ENCODE assay signal across 10 cellular contexts in genomic region chr2:42964444-42965081, GRCh38.
DNase-seq lines count a peak whose midpoint lies in the region; ATAC-seq and TF ChIP-seq lines count a peak whose summit lies in the region.
"Had no signal": no experiment of that assay in that cellular context is flagged by ENCODE, and none has a peak within 500 bp of the region (broad histone marks: within the 10 kb centered on the region; RNA-seq: fewer than 3 reads in every experiment).

No MANE protein-coding gene starts in this region.

- H3K4me3 ChIP-seq in BJ (ENCODE audit: low read depth, low read length) = no peak overlapping the region
- H3K4me3 ChIP-seq in fibroblast of mammary gland (ENCODE audit: control insufficient read depth, low read depth, low read length) = no peak overlapping the region
- H3K4me3 ChIP-seq in ovary = no peak overlapping the region

- no peaks in the 10 kb centered on the region for H3K9me3 Mint-ChIP-seq in activated T-cell treated with anti-CD3 and anti-CD28 coated beads, Interleukin-2, amount 50 U/mL, for 24 hours
- H3K9me3 Mint-ChIP-seq in effector memory CD8-positive, alpha-beta T cell = no peaks in the 10 kb centered on the region
- H3K9me3 Mint-ChIP-seq: activated T-helper 17 cell treated with anti-CD3 and anti-CD28 coated beads, Interleukin-2, amount 50 U/mL, for 72 hours had no signal

- peaks cover 51% of the 10 kb centered on the region for H3K4me1 ChIP-seq in ovary (ENCODE audit: insufficient read depth)

- ATAC-seq in HG02970 (IDR thresholded peaks at IDR 0.05; ENCODE audit: low FRiP score, unreplicated experiment) (no peak), HG02571 (IDR thresholded peaks at IDR 0.05; ENCODE audit: unreplicated experiment) (no peak)
- ATAC-seq in effector memory CD8-positive, alpha-beta T cell (replicated peaks) = no peak
- ATAC-seq: activated T-helper 17 cell treated with anti-CD3 and anti-CD28 coated beads, Interleukin-2, amount 50 U/mL, for 72 hours had no signal

- intact Hi-C loops in ovary (cut with DNase I) = loop anchor here in 2 of 4 donors (5.0 to 10.0 kb wide), 3 partner anchors 258 to 518 kb away; no protein-coding TSS in a partner anchor

- POLR2A ChIA-PET in BJ (lab: Charles Lee) = interaction anchor here (0.6 kb wide), 1 partner anchor 68 kb away, joined by 3 read pairs; no protein-coding TSS in a partner anchor

- H3K4me1 Mint-ChIP-seq in activated T-cell treated with anti-CD3 and anti-CD28 coated beads, Interleukin-2, amount 50 U/mL, for 24 hours (ENCODE audit: low read depth) = peaks cover 12% of the 10 kb centered on the region
- H3K4me1 Mint-ChIP-seq in effector memory CD8-positive, alpha-beta T cell (ENCODE audit: low read depth in 2 of 2) = peaks cover 0 to 6% of the 10 kb centered on the region in 2 donors
- H3K4me1 Mint-ChIP-seq: activated T-helper 17 cell treated with anti-CD3 and anti-CD28 coated beads, Interleukin-2, amount 50 U/mL, for 72 hours had no signal

- CTCF ChIA-PET in BJ (lab: Yijun Ruan, JAX) = interaction anchor here (1.0 to 2.8 kb wide), 9 partner anchors 8 to 578 kb away, joined by 3 to 12 read pairs (median 7); no protein-coding TSS in a partner anchor

- H3K27me3 ChIP-seq in BJ (ENCODE audit: control insufficient read depth, insufficient read depth, low read length) = no peaks in the 10 kb centered on the region
- H3K27me3 ChIP-seq in ovary = no peaks in the 10 kb centered on the region

- H3K4me3 Mint-ChIP-seq in activated T-cell treated with anti-CD3 and anti-CD28 coated beads, Interleukin-2, amount 50 U/mL, for 24 hours = no peak overlapping the region
- H3K4me3 Mint-ChIP-seq in effector memory CD8-positive, alpha-beta T cell = no peak overlapping the region
- H3K4me3 Mint-ChIP-seq: activated T-helper 17 cell treated with anti-CD3 and anti-CD28 coated beads, Interleukin-2, amount 50 U/mL, for 72 hours had no signal

- TF ChIP-seq EP300 in ovary (IDR thresholded peaks at IDR 0.05) = no peak

- DNase-seq in BJ (ENCODE audit: low read depth) (peak; percentile 85), NCI-H2196 treated with DMSO at 0.1 percent for 48 hours (lab: John Stamatoyannopoulos, UW; ENCODE audit: unreplicated experiment) (peak; percentile 58), fibroblast of mammary gland (ENCODE audit: low read depth) (peak; percentile 97), ovary (peak; percentile 71 to 80 (median 78))
- DNase-seq in activated T-cell treated with anti-CD3 and anti-CD28 coated beads, Interleukin-2, amount 50 U/mL, for 24 hours = no peak
- no peak for DNase-seq in effector memory CD8-positive, alpha-beta T cell
- DNase-seq: GDM1 had no signal

- H3K9me3 ChIP-seq in ovary = no peaks in the 10 kb centered on the region

- H3K36me3 ChIP-seq in BJ (ENCODE audit: control insufficient read depth, insufficient read depth, low read length) (no peaks in the 10 kb centered on the region), ovary (no peaks in the 10 kb centered on the region)

- TF ChIP-seq POLR2A in ovary (IDR thresholded peaks at IDR 0.05) = no peak

- peak overlapping the region in 1 of 2 donors; percentile 94 for H3K27ac ChIP-seq in ovary

- peaks cover 22% of the 10 kb centered on the region for H3K27me3 Mint-ChIP-seq in activated T-cell treated with anti-CD3 and anti-CD28 coated beads, Interleukin-2, amount 50 U/mL, for 24 hours
- H3K27me3 Mint-ChIP-seq in effector memory CD8-positive, alpha-beta T cell = peaks cover 13 to 25% of the 10 kb centered on the region in 2 donors

- H3K36me3 Mint-ChIP-seq in activated T-cell treated with anti-CD3 and anti-CD28 coated beads, Interleukin-2, amount 50 U/mL, for 24 hours (ENCODE audit: low read depth) = no peaks in the 10 kb centered on the region
- H3K36me3 Mint-ChIP-seq in effector memory CD8-positive, alpha-beta T cell (ENCODE audit: insufficient read depth) = no peaks in the 10 kb centered on the region

- H3K27ac Mint-ChIP-seq in activated T-cell treated with anti-CD3 and anti-CD28 coated beads, Interleukin-2, amount 50 U/mL, for 24 hours = no peak overlapping the region
- no peak overlapping the region for H3K27ac Mint-ChIP-seq in effector memory CD8-positive, alpha-beta T cell
- H3K27ac Mint-ChIP-seq: activated T-helper 17 cell treated with anti-CD3 and anti-CD28 coated beads, Interleukin-2, amount 50 U/mL, for 72 hours had no signal

- TF ChIP-seq CTCF in BJ (IDR thresholded peaks at IDR 0.05; ENCODE audit: insufficient read depth, low read depth, low read length) (no peak), fibroblast of mammary gland (conservative IDR thresholded peaks at IDR 0.05; ENCODE audit: control insufficient read depth, insufficient read depth, low read depth, low read length) (no peak), ovary (IDR thresholded peaks at IDR 0.05) (no peak)

- 20 to 31% (median 26%) methylated on average over 5 of the region's 5 CpGs for WGBS in ovary, 3 donors

Comparison
In these comparisons a context has a peak if more than half of its experiments do, and no peak if none do; other contexts are left out.
1. DNase-seq: peak in BJ (single experiment), NCI-H2196 treated with DMSO at 0.1 percent for 48 hours (single experiment), fibroblast of mammary gland (single experiment) and ovary (5 of 5); none in activated T-cell treated with anti-CD3 and anti-CD28 coated beads, Interleukin-2, amount 50 U/mL, for 24 hours (single experiment) and effector memory CD8-positive, alpha-beta T cell (0 of 3).